Comparison of ENCODE assay signal across 8 cellular contexts in the genomic region with DNA sequence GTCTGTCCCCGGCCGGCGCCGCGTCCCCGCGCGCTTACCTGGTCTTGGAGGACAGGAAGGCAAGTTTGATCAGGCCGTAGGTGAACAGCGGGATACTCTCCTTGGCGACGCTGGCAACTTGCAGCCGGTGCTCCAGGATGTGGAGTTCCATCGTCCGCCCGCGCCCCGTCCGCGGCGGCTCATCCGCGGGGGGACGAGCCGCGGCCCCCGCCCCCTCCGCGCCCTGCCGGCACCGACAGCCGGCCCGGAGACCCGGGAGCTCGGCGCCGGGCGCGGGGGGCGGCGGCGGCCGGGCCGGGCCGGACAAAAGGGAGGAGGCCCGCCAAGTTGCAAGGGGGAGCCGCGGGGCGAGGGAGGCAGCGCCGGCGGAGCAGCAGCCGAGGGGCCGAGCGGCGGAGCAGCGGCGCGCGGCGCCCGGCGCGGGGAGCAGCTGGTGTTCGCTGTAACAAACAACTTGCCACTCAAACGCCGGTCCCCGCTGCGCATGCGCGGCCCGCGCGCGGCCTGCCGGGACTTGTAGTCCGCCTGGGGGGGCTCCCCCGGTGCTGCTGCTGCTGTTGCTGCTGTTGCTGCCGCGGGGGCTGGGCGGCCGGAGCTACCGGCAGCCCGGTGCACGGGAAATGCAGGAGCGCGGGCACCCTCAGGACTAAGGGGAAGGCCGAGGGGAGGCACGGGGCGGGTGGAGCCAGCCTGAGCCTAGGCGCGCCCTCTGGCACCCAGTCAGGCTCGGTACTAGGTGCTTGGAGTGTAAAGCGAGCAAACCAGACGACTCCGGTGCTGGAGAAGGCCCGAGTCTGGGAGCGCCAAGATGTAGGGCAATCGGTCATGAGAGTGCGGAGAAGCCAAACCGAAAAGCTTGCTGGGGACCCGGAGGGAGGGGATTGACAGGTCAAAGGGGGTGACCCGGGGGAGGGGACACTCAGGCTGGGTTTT.
DNase-seq lines count a peak whose midpoint lies in the region; ATAC-seq and TF ChIP-seq lines count a peak whose summit lies in the region.
"Not testable (repeated sequence)": the region's sequence is repeated elsewhere in the genome, so short reads cannot be mapped to it uniquely, and the experiment has no call there.

No MANE protein-coding gene starts in this region.

- ATAC-seq in GM18873 (IDR thresholded peaks at IDR 0.05; ENCODE audit: low FRiP score, unreplicated experiment) (peak; percentile 86), GM21825 (IDR thresholded peaks at IDR 0.05; ENCODE audit: unreplicated experiment) (peak; percentile 87), HG03135 (IDR thresholded peaks at IDR 0.05; ENCODE audit: unreplicated experiment) (peak; percentile 95), thoracic aorta (ENCODE audit: insufficient number of reproducible peaks, low FRiP score, low read depth) (peak; percentile 89)

- intact Hi-C loops in head of caudate nucleus (cut with DNase I); posterior vena cava (cut with DNase I): not testable (repeated sequence)

- not testable (repeated sequence) for H3K4me1 ChIP-seq in thoracic aorta (ENCODE audit: control insufficient read depth in 1 of 2, low read depth in 2 of 2)

- H3K9me3 ChIP-seq in thoracic aorta = not testable (repeated sequence)

- not testable (repeated sequence) for H3K4me3 ChIP-seq in thoracic aorta

- not testable (repeated sequence) for TF ChIP-seq CTCF in thoracic aorta (IDR thresholded peaks at IDR 0.05)

- H3K27me3 ChIP-seq in thoracic aorta (replicated peaks; ENCODE audit: insufficient read depth) = not testable (repeated sequence)

- not testable (repeated sequence) for H3K36me3 ChIP-seq in thoracic aorta

- DNase-seq in T-helper 2 cell = peak in 3 of 5 experiments; percentile 16 to 57 (median 50)
- DNase-seq in activated T-helper 1 cell treated with Interleukin-2 at 50 U/mL for 16 hours (ENCODE audit: low read depth) = peak; percentile 57
- peak in 33 of 42 donors; percentile 2 to 67 (median 35) for DNase-seq in head of caudate nucleus
- DNase-seq in posterior vena cava (ENCODE audit: low spot score) = peak; percentile 84
- DNase-seq in thoracic aorta (ENCODE audit: low spot score) = not testable (repeated sequence)

- not testable (repeated sequence) for H3K27ac ChIP-seq in thoracic aorta
